Comparison of ENCODE assay signal across 17 cellular contexts in genomic region chr2:105584437-105585010, GRCh38.
A peak's percentile ranks its signal among the peaks of the same experiment; 100 is the strongest.
DNase-seq lines count a peak whose midpoint lies in the region; ATAC-seq and TF ChIP-seq lines count a peak whose summit lies in the region.
"Had no signal": no experiment of that assay in that cellular context is flagged by ENCODE, and none has a peak within 500 bp of the region (broad histone marks: within the 10 kb centered on the region; RNA-seq: fewer than 3 reads in every experiment).

No MANE protein-coding gene starts in this region.

- peaks cover 1% of the 10 kb centered on the region for H3K36me3 Mint-ChIP-seq in CD8-positive, alpha-beta T cell
- peaks cover 7% of the 10 kb centered on the region for H3K36me3 Mint-ChIP-seq in activated naive CD8-positive, alpha-beta T cell
- peaks cover 5 to 15% (median 10%) of the 10 kb centered on the region in 5 donors for H3K36me3 Mint-ChIP-seq in naive thymus-derived CD4-positive, alpha-beta T cell
- H3K36me3 Mint-ChIP-seq in chondrocyte (ENCODE audit: low read depth) = peaks cover 3% of the 10 kb centered on the region

- peaks cover 18% of the 10 kb centered on the region for H3K9me3 Mint-ChIP-seq in CD8-positive, alpha-beta T cell
- H3K9me3 Mint-ChIP-seq in activated naive CD8-positive, alpha-beta T cell (ENCODE audit: low read depth) = no peaks in the 10 kb centered on the region
- H3K9me3 Mint-ChIP-seq in naive thymus-derived CD4-positive, alpha-beta T cell = peaks cover 1 to 26% (median 13%) of the 10 kb centered on the region in 11 donors
- H3K9me3 Mint-ChIP-seq in chondrocyte (ENCODE audit: low read depth) = peaks cover 19% of the 10 kb centered on the region

- POLR2A ChIA-PET in CD8-positive, alpha-beta T cell (lab: Charles Lee) = no interaction called here
- POLR2A ChIA-PET in naive thymus-derived CD4-positive, alpha-beta T cell (lab: Charles Lee) = interaction anchor here (1.1 kb wide), 1 partner anchor 468 kb away, joined by 3 read pairs; no protein-coding TSS in a partner anchor
- POLR2A ChIA-PET in RWPE1 (lab: Yijun Ruan, JAX; ENCODE audit: low non-redundant PET) = no interaction called here

- H3K27ac ChIP-seq in CD8-positive, alpha-beta T cell (ENCODE audit: low read depth, low read length) = no peak overlapping the region
- H3K27ac ChIP-seq in KOPT-K1 (ENCODE audit: low read depth, low read length, poor library complexity, severe bottlenecking) (peak overlapping the region; percentile 50), RWPE1 (no peak overlapping the region; the same call in 1 of the 2 replicates)
- H3K27ac ChIP-seq in naive thymus-derived CD4-positive, alpha-beta T cell (ENCODE audit: low read depth, low read length) = no peak overlapping the region
- H3K27ac ChIP-seq: cardiac muscle cell, left ventricle myocardium inferior, psoas muscle had no signal

- no peak for DNase-seq in CD8-positive, alpha-beta T cell
- DNase-seq in naive thymus-derived CD4-positive, alpha-beta T cell = no peak
- DNase-seq in chondrocyte (ENCODE audit: low spot score) = no peak
- DNase-seq in RWPE1 (ENCODE audit: low spot score) = no peak
- no peak for DNase-seq in foreskin melanocyte
- DNase-seq: activated naive CD8-positive, alpha-beta T cell treated with anti-CD3 and anti-CD28 coated beads, Interleukin-2, amount 10 ng/mL, durations not matched to agents 7 days and 5 days; DMS 273 treated with DMSO at 0.1 percent for 48 hours; effector CD8-positive, alpha-beta T cell; left ventricle myocardium inferior; NCI-H187; NCI-H510A treated with DMSO at 0.1 percent for 48 hours; psoas muscle had no signal

- H3K4me1 Mint-ChIP-seq in CD8-positive, alpha-beta T cell (ENCODE audit: low read depth) = peaks cover 34% of the 10 kb centered on the region
- peaks cover 33% of the 10 kb centered on the region for H3K4me1 Mint-ChIP-seq in activated naive CD8-positive, alpha-beta T cell (ENCODE audit: low read depth)
- H3K4me1 Mint-ChIP-seq in naive thymus-derived CD4-positive, alpha-beta T cell = peaks cover 17 to 42% (median 29%) of the 10 kb centered on the region in 7 donors
- peaks cover 11% of the 10 kb centered on the region for H3K4me1 Mint-ChIP-seq in chondrocyte (ENCODE audit: low read depth)

- TF ChIP-seq CTCF in CD8-positive, alpha-beta T cell (IDR thresholded peaks at IDR 0.05) = no peak
- TF ChIP-seq CTCF in chondrocyte (IDR thresholded peaks at IDR 0.05) = no peak
- TF ChIP-seq CTCF in RWPE1 (conservative IDR thresholded peaks at IDR 0.05; ENCODE audit: low read depth) = no peak

- H3K4me1 ChIP-seq in CD8-positive, alpha-beta T cell (ENCODE audit: insufficient read depth, low read length) = peaks cover 25% of the 10 kb centered on the region
- H3K4me1 ChIP-seq in naive thymus-derived CD4-positive, alpha-beta T cell (ENCODE audit: control insufficient read depth in 2 of 2, insufficient read depth in 2 of 2, low read length in 2 of 2) = peaks cover 0 to 21% of the 10 kb centered on the region in 2 donors
- H3K4me1 ChIP-seq: left ventricle myocardium inferior, psoas muscle had no signal

- H3K27ac Mint-ChIP-seq in CD8-positive, alpha-beta T cell = peak overlapping the region; percentile 34
- H3K27ac Mint-ChIP-seq in activated naive CD8-positive, alpha-beta T cell = peak overlapping the region; percentile 46
- peak overlapping the region in 7 of 9 donors; percentile 10 to 82 (median 56) for H3K27ac Mint-ChIP-seq in naive thymus-derived CD4-positive, alpha-beta T cell
- H3K27ac Mint-ChIP-seq in chondrocyte (ENCODE audit: unreplicated experiment) = no peak overlapping the region
- H3K27ac Mint-ChIP-seq: activated naive CD8-positive, alpha-beta T cell treated with anti-CD3 and anti-CD28 coated beads, Interleukin-2, amount 10 ng/mL, durations not matched to agents 7 days and 5 days had no signal

- no peak overlapping the region for H3K4me3 ChIP-seq in CD8-positive, alpha-beta T cell (ENCODE audit: low read depth, low read length)
- no peak overlapping the region for H3K4me3 ChIP-seq in naive thymus-derived CD4-positive, alpha-beta T cell (ENCODE audit: low read length)
- H3K4me3 ChIP-seq: cardiac muscle cell, left ventricle myocardium inferior, psoas muscle had no signal

- H3K9me3 ChIP-seq in CD8-positive, alpha-beta T cell (ENCODE audit: low read length) = no peaks in the 10 kb centered on the region
- peaks cover 14% of the 10 kb centered on the region for H3K9me3 ChIP-seq in KOPT-K1 (ENCODE audit: insufficient read depth, low read length, poor library complexity, severe bottlenecking)
- H3K9me3 ChIP-seq in naive thymus-derived CD4-positive, alpha-beta T cell (ENCODE audit: control insufficient read depth in 2 of 3, low read length in 3 of 3) = peaks cover 0 to 6% (median 0%) of the 10 kb centered on the region in 3 experiments
- H3K9me3 ChIP-seq: psoas muscle had no signal

- CTCF ChIA-PET in CD8-positive, alpha-beta T cell (lab: Charles Lee) = no interaction called here
- CTCF ChIA-PET in naive thymus-derived CD4-positive, alpha-beta T cell (lab: Charles Lee) = no interaction called here
- CTCF ChIA-PET in RWPE1 (lab: Yijun Ruan, JAX) = no interaction called here

- intact Hi-C loops in CD8-positive, alpha-beta T cell (cut with DNase I, micrococcal nuclease) = loop anchor here in 1 of 2 experiments (10.0 kb wide), 1 partner anchor 300 kb away; no protein-coding TSS in a partner anchor
- intact Hi-C loops in naive thymus-derived CD4-positive, alpha-beta T cell (cut with micrococcal nuclease) = no loop called here

- no peaks in the 10 kb centered on the region for H3K27me3 Mint-ChIP-seq in CD8-positive, alpha-beta T cell (ENCODE audit: low read depth)
- no peaks in the 10 kb centered on the region for H3K27me3 Mint-ChIP-seq in activated naive CD8-positive, alpha-beta T cell
- H3K27me3 Mint-ChIP-seq in naive thymus-derived CD4-positive, alpha-beta T cell = peaks cover 0 to 6% (median 0%) of the 10 kb centered on the region in 5 donors
- H3K27me3 Mint-ChIP-seq in chondrocyte (ENCODE audit: low read depth) = no peaks in the 10 kb centered on the region

- peak; percentile 26 for ATAC-seq in CD8-positive, alpha-beta T cell
- no peak for ATAC-seq in naive thymus-derived CD4-positive, alpha-beta T cell
- ATAC-seq in HG03521 (IDR thresholded peaks at IDR 0.05; ENCODE audit: unreplicated experiment) = no peak
- ATAC-seq: psoas muscle, SK-N-SH treated with all-trans-retinoic acid at 6 μM for 48 hours had no signal

- H3K27me3 ChIP-seq in CD8-positive, alpha-beta T cell (ENCODE audit: insufficient read depth, low read length) = no peaks in the 10 kb centered on the region
- no peaks in the 10 kb centered on the region for H3K27me3 ChIP-seq in naive thymus-derived CD4-positive, alpha-beta T cell (ENCODE audit: control insufficient read depth in 2 of 2, insufficient read depth in 2 of 2, low read length in 2 of 2)
- H3K27me3 ChIP-seq: cardiac muscle cell had no signal

- H3K4me3 Mint-ChIP-seq in CD8-positive, alpha-beta T cell = no peak overlapping the region
- H3K4me3 Mint-ChIP-seq in activated naive CD8-positive, alpha-beta T cell = peak overlapping the region; percentile 23
- H3K4me3 Mint-ChIP-seq in naive thymus-derived CD4-positive, alpha-beta T cell = peak overlapping the region in 7 of 10 donors; percentile 9 to 36 (median 26)
- no peak overlapping the region for H3K4me3 Mint-ChIP-seq in chondrocyte (ENCODE audit: unreplicated experiment)
- H3K4me3 Mint-ChIP-seq: activated naive CD8-positive, alpha-beta T cell treated with anti-CD3 and anti-CD28 coated beads, Interleukin-2, amount 10 ng/mL, durations not matched to agents 7 days and 5 days had no signal

- no peaks in the 10 kb centered on the region for H3K36me3 ChIP-seq in CD8-positive, alpha-beta T cell (ENCODE audit: insufficient read depth, low read length)
- H3K36me3 ChIP-seq in KOPT-K1 (ENCODE audit: insufficient read depth, low read length) = no peaks in the 10 kb centered on the region
- H3K36me3 ChIP-seq in naive thymus-derived CD4-positive, alpha-beta T cell (ENCODE audit: control insufficient read depth in 2 of 3, insufficient read depth in 3 of 3, low read length in 3 of 3) = no peaks in the 10 kb centered on the region
- H3K36me3 ChIP-seq: cardiac muscle cell, left ventricle myocardium inferior had no signal

Comparison
In these comparisons a context has a peak if more than half of its experiments do, and no peak if none do; other contexts are left out.
1. H3K4me3 Mint-ChIP-seq: peak in activated naive CD8-positive, alpha-beta T cell (single experiment) and naive thymus-derived CD4-positive, alpha-beta T cell (7 of 10); none in CD8-positive, alpha-beta T cell (single experiment) and chondrocyte (single experiment).